ENCODE assay signal across 21 cellular contexts in genomic region chr2:20400306-20400705, GRCh38.
"Had no signal": no experiment of that assay in that cellular context is flagged by ENCODE, and none has a peak within 500 bp of the region (broad histone marks: within the 10 kb centered on the region; RNA-seq: fewer than 3 reads in every experiment).

No MANE protein-coding gene starts in this region.

- H3K9me3 ChIP-seq: gastrocnemius medialis, heart right ventricle, left lung, lower lobe of right lung, psoas muscle, suprapubic skin, thyroid gland, upper lobe of left lung, uterus had no signal

- ATAC-seq: gastrocnemius medialis; heart right ventricle; left lung; lower lobe of right lung; psoas muscle; stimulated activated effector memory CD8-positive, alpha-beta T cell treated with anti-CD3 and anti-CD28 coated beads, Interleukin-12 subunit alpha, Interleukin-12 subunit beta, amount 100 ng/mL, for 72 hours; stimulated activated naive CD8-positive, alpha-beta T cell treated with anti-CD3 and anti-CD28 coated beads, Interleukin-15, Interleukin-2, amounts not matched to agents 100 U/mL and 50 U/mL, for 24 hours had no signal

- H3K27me3 ChIP-seq: dorsolateral prefrontal cortex, gastrocnemius medialis, heart right ventricle, left lung, suprapubic skin, thyroid gland, upper lobe of left lung, uterus had no signal

- H3K36me3 ChIP-seq: gastrocnemius medialis, heart right ventricle, left lung, lower lobe of right lung, suprapubic skin, thyroid gland, upper lobe of left lung, uterus had no signal

- DNase-seq: cortex of kidney; effector CD8-positive, alpha-beta T cell; gastrocnemius medialis; heart right ventricle; hypothalamus; left lung; lower lobe of right lung; mesenchymal stem cell; naive B cell; psoas muscle; retina; stimulated activated CD4-positive, alpha-beta T cell treated with anti-CD3 and anti-CD28 coated beads, Interleukin-4, amount 100 ng/mL, for 1 hour; stimulated activated CD8-positive, alpha-beta memory T cell treated with anti-CD3 and anti-CD28 coated beads, Interleukin-4, amount 100 ng/mL, for 48 hours; stimulated activated naive CD8-positive, alpha-beta T cell treated with anti-CD3 and anti-CD28 coated beads, Interleukin-15, Interleukin-2, amounts not matched to agents 100 U/mL and 50 U/mL, for 24 hours; thyroid gland; upper lobe of left lung; uterus had no signal

- H3K4me1 ChIP-seq: gastrocnemius medialis, heart right ventricle, left lung, lower lobe of right lung, psoas muscle, thyroid gland, upper lobe of left lung, uterus had no signal

- H3K27ac ChIP-seq: dorsolateral prefrontal cortex, gastrocnemius medialis, heart right ventricle, left lung, lower lobe of right lung, psoas muscle, thyroid gland, upper lobe of left lung, uterus had no signal

- H3K4me3 ChIP-seq: dorsolateral prefrontal cortex, gastrocnemius medialis, heart right ventricle, left lung, lower lobe of right lung, psoas muscle, smooth muscle cell, suprapubic skin, thyroid gland, upper lobe of left lung, uterus had no signal
